In the genomic region with DNA sequence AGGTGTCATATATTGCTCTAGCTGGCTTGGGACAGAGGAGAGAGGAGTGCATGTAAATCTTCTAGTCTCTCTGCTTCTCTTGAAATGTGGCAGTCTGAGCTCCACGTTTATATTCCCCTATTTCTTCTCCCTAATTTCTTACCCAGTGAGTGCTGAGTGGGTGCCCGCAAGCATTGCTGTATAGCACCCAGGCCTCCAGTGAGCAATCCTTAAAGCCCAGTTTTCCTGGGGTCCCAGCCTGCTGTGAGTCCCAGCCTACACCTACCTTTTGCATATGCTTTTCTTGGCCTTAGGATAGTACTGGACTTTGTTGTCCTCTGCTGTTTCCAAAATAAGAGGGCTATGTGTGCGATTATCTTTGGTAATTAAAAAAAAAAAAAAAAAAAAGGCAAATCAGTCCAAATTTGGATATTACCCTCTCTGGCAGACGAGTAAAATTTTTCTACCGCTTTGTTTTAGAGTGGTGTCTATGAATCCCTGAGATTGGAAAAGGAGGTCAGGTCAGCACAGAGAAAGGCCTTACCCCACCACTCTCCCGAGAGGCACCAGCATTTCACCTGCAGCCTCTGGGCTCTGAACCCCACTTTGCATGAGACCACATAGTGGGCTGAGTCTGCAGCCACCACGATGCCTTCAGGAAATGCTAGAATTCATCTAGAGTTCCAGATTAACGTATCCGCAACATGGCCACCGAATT, we compare ENCODE assay signal across 8 cellular contexts. TPM values are rescaled to one million over a fixed set of nuclear protein-coding genes. Genes with fewer than 3 reads are reported as not detected.
DNase-seq lines count a peak whose midpoint lies in the region; FAIRE-seq and TF ChIP-seq lines count a peak whose summit lies in the region.

No MANE protein-coding gene starts in this region.

- no peaks in the 10 kb centered on the region for H3K9me1 ChIP-seq in endothelial cell of umbilical vein (replicated peaks; ENCODE audit: control insufficient read depth, extremely low read depth, insufficient read depth, low read length)

- TF ChIP-seq CTCF in GM12875 (IDR thresholded peaks at IDR 0.05; ENCODE audit: borderline replicate concordance, insufficient read depth, low read depth, low read length) = no peak
- no peak for TF ChIP-seq CTCF in HL-60 (IDR thresholded peaks at IDR 0.05; ENCODE audit: insufficient read depth, low read length)
- TF ChIP-seq CTCF in endothelial cell of umbilical vein (IDR thresholded peaks at IDR 0.05; ENCODE audit: extremely low read depth in 1 of 2, insufficient read depth in 1 of 2, low read depth in 1 of 2, low read length in 2 of 2) = no peak
- no peak for TF ChIP-seq CTCF in GM13976 (IDR thresholded peaks at IDR 0.05; ENCODE audit: borderline replicate concordance, control extremely low read depth, extremely low read depth, insufficient read depth, missing control alignments)
- TF ChIP-seq CTCF in D721Med (IDR thresholded peaks at IDR 0.05; ENCODE audit: insufficient read depth, missing control alignments) = no peak

- peak overlapping the region; percentile 36 for H2AK5ac ChIP-seq in neuronal stem cell (ENCODE audit: low read depth, low read length)

- no peak overlapping the region for H2BK15ac ChIP-seq in neuronal stem cell (ENCODE audit: low read length)

- WGBS in neuronal stem cell (ENCODE audit: extremely low coverage in 2 of 2, insufficient read length in 2 of 2, insufficient replicate concordance in 1 of 2), 2 donors = no CpG with 5 or more reads among the region's 10 CpGs

- H4K8ac ChIP-seq in neuronal stem cell (ENCODE audit: low read depth, low read length) = no peak overlapping the region

- no peak overlapping the region for H3K4ac ChIP-seq in neuronal stem cell (ENCODE audit: low read length)

- DNase-seq in HL-60 (ENCODE audit: low read depth in 1 of 2, low spot score in 1 of 2) = no peak
- peak; percentile 21 for DNase-seq in endothelial cell of umbilical vein (ENCODE audit: low read depth, low spot score)
- DNase-seq in neuronal stem cell (ENCODE audit: low spot score) = no peak
- no peak for DNase-seq in GM13976 (ENCODE audit: low spot score)
- no peak for DNase-seq in A172 (ENCODE audit: low spot score)
- no peak for DNase-seq in activated CD4-positive, alpha-beta T cell treated with anti-CD3 and anti-CD28 coated beads for 1 hour
- no peak for DNase-seq in D721Med (ENCODE audit: insufficient read length, low spot score)

- POLR2A ChIA-PET in endothelial cell of umbilical vein (lab: Charles Lee) = no interaction called here

- intact Hi-C loops in endothelial cell of umbilical vein (cut with micrococcal nuclease) = loop anchor here (2.0 to 10.0 kb wide), 3 partner anchors 366 to 464 kb away; a partner anchor contains a TSS

- H3K9me3 ChIP-seq in endothelial cell of umbilical vein (replicated peaks; ENCODE audit: control insufficient read depth, insufficient read depth, low read length) (no peaks in the 10 kb centered on the region), neuronal stem cell (replicated peaks in 1 of 2; ENCODE audit: control insufficient read depth in 2 of 2, insufficient read depth in 1 of 2, low read depth in 1 of 2, low read length in 2 of 2) (no peaks in the 10 kb centered on the region)

- H3K27ac ChIP-seq in HL-60 (replicated peaks) (peak overlapping the region; percentile 95), endothelial cell of umbilical vein (ENCODE audit: insufficient read depth, low read depth, low read length) (peak overlapping the region; percentile 70), neuronal stem cell (replicated peaks; ENCODE audit: low read length) (peak overlapping the region; percentile 95)

- H4K20me1 ChIP-seq in endothelial cell of umbilical vein (replicated peaks; ENCODE audit: control insufficient read depth, extremely low read depth, insufficient read depth, low read length) = no peaks in the 10 kb centered on the region

- H3K79me2 ChIP-seq in endothelial cell of umbilical vein (ENCODE audit: control insufficient read depth, insufficient read depth, low read length) = peaks cover 61% of the 10 kb centered on the region

- H2AFZ ChIP-seq in endothelial cell of umbilical vein (ENCODE audit: low read depth, low read length) (peak overlapping the region; percentile 55), neuronal stem cell (ENCODE audit: low read length) (peak overlapping the region; percentile 84)

- H3K4me2 ChIP-seq in endothelial cell of umbilical vein (ENCODE audit: insufficient read depth, low read length) = peak overlapping the region; percentile 96
- H3K4me2 ChIP-seq in neuronal stem cell (ENCODE audit: insufficient read depth, low read length, poor library complexity, severe bottlenecking) = peak overlapping the region; percentile 64

- BruUV-seq in endothelial cell of umbilical vein (replicated peaks; lab: Mats Ljungman, UMichigan) = TSS peak; percentile 31

- H3K9ac ChIP-seq in endothelial cell of umbilical vein (replicated peaks; ENCODE audit: extremely low read depth, insufficient read depth, low read length) = peak overlapping the region; percentile 93
- H3K9ac ChIP-seq in neuronal stem cell (ENCODE audit: low read depth, low read length, poor library complexity) = peak overlapping the region; percentile 78

- H3K14ac ChIP-seq in neuronal stem cell (ENCODE audit: low read length) = no peak overlapping the region

- no peaks in the 10 kb centered on the region for H3K79me1 ChIP-seq in neuronal stem cell (ENCODE audit: low read depth, low read length)

- peak overlapping the region; percentile 50 for H3K4me3 ChIP-seq in GM12875 (ENCODE audit: low read depth, low read length)
- H3K4me3 ChIP-seq in HL-60 (replicated peaks; ENCODE audit: insufficient read depth, low read length) = peak overlapping the region; percentile 65
- H3K4me3 ChIP-seq in endothelial cell of umbilical vein (replicated peaks in 1 of 3; ENCODE audit: insufficient read depth in 1 of 3, low read depth in 1 of 3, low read length in 3 of 3) = peak overlapping the region; percentile 86 to 95 (median 87)
- H3K4me3 ChIP-seq in neuronal stem cell (ENCODE audit: low read length in 2 of 2) = peak overlapping the region; percentile 50 to 90

- FAIRE-seq in endothelial cell of umbilical vein (lab: Jason Lieb, UNC) (no peak), D721Med (lab: Jason Lieb, UNC) (no peak)

- no peaks in the 10 kb centered on the region for H3K36me3 ChIP-seq in endothelial cell of umbilical vein (ENCODE audit: control insufficient read depth in 2 of 2, extremely low read depth in 1 of 2, insufficient read depth in 2 of 2, low read length in 2 of 2)
- peaks cover 3 to 4% of the 10 kb centered on the region in 2 donors for H3K36me3 ChIP-seq in neuronal stem cell (replicated peaks in 1 of 2; ENCODE audit: control insufficient read depth in 2 of 2, insufficient read depth in 2 of 2, low read length in 2 of 2)

- H2BK5ac ChIP-seq in neuronal stem cell (ENCODE audit: low read length) = no peak overlapping the region

- TF ChIP-seq POLR2A in endothelial cell of umbilical vein (IDR thresholded peaks at IDR 0.05; ENCODE audit: low read depth, low read length) = no peak

- in situ Hi-C loops in GM13976 (cut with MboI; ENCODE audit: low sequenced_read_pairs, unreplicated experiment) = no loop called here

- no peak overlapping the region for H2BK12ac ChIP-seq in neuronal stem cell (ENCODE audit: low read length)

- H4K91ac ChIP-seq in neuronal stem cell (ENCODE audit: low read depth, low read length, poor library complexity) = no peak overlapping the region

- CTCF ChIA-PET in endothelial cell of umbilical vein (lab: Charles Lee) = interaction anchor here (1.6 kb wide), 1 partner anchor 10 kb away, joined by 3 read pairs; no protein-coding TSS in a partner anchor

- H3K4me1 ChIP-seq in endothelial cell of umbilical vein (ENCODE audit: control insufficient read depth, extremely low read depth, insufficient read depth, low read length) (peaks cover 27% of the 10 kb centered on the region), neuronal stem cell (ENCODE audit: control insufficient read depth in 2 of 2, insufficient read depth in 1 of 2, low read depth in 1 of 2, low read length in 2 of 2) (peaks cover 7 to 32% of the 10 kb centered on the region in 2 donors)

- H3K18ac ChIP-seq in neuronal stem cell (ENCODE audit: low read length) = no peak overlapping the region

- dilution Hi-C loops in endothelial cell of umbilical vein (cut with MboI; ENCODE audit: extremely low pct_ligation_motif_present, low sequenced_read_pairs) = no loop called here

- no peak overlapping the region for H3K23ac ChIP-seq in neuronal stem cell (ENCODE audit: low read depth, low read length, poor library complexity)

- H3K27me3 ChIP-seq in HL-60 (ENCODE audit: insufficient read depth, poor library complexity, severe bottlenecking) = no peaks in the 10 kb centered on the region
- H3K27me3 ChIP-seq in endothelial cell of umbilical vein (ENCODE audit: control insufficient read depth in 2 of 2, insufficient read depth in 2 of 2, low read length in 2 of 2) = no peaks in the 10 kb centered on the region
- no peaks in the 10 kb centered on the region for H3K27me3 ChIP-seq in neuronal stem cell (ENCODE audit: control insufficient read depth in 3 of 3, insufficient read depth in 3 of 3, low read depth in 1 of 3, low read length in 3 of 3)

- no peak overlapping the region for H2BK120ac ChIP-seq in neuronal stem cell (ENCODE audit: low read depth, low read length)

TF ChIP-seq in endothelial cell of umbilical vein, 7 proteins besides CTCF, POLR2A, EP300 and RAD21 (continues in another document):
- no peak for TF ChIP-seq FOS (IDR thresholded peaks at IDR 0.05; ENCODE audit: borderline replicate concordance, insufficient read depth, low read length)
- no peak for TF ChIP-seq JUN (IDR thresholded peaks at IDR 0.05; ENCODE audit: borderline replicate concordance, insufficient read depth, insufficient read length, low read depth)
- TF ChIP-seq EZH2 (IDR thresholded peaks at IDR 0.05; ENCODE audit: borderline replicate concordance, low read depth, low read length, severe bottlenecking) = no peak
- no peak for TF ChIP-seq GATA2 (IDR thresholded peaks at IDR 0.05; ENCODE audit: insufficient read depth, insufficient read length, low read depth, low read length)
- TF ChIP-seq, protein P1, sequence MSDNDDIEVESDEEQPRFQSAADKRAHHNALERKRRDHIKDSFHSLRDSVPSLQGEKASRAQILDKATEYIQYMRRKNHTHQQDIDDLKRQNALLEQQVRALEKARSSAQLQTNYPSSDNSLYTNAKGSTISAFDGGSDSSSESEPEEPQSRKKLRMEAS (IDR thresholded peaks at IDR 0.05; ENCODE audit: insufficient read depth, insufficient read length) = no peak

RNA-seq across cellular contexts. Expression of a gene that starts 1.1 kb away (rescaled TPM):
- 170 and 173 TPM in 2 replicates for total RNA-seq in endothelial cell of umbilical vein
- polyA plus RNA-seq in endothelial cell of umbilical vein = 131 and 137 TPM in 2 replicates
- 206 and 213 TPM in 2 replicates for polyA plus RNA-seq in endothelial cell of umbilical vein (2011; cell fraction: cytosol; rRNA removed)
- polyA plus RNA-seq in endothelial cell of umbilical vein (2011; cell fraction: nucleus; rRNA removed) = 66.7 and 71.0 TPM in 2 replicates
- 273 and 341 TPM in 2 replicates for polyA plus RNA-seq in endothelial cell of umbilical vein (2012)
- polyA minus RNA-seq in endothelial cell of umbilical vein = 142 and 147 TPM in 2 replicates
- polyA minus RNA-seq in endothelial cell of umbilical vein (2011; cell fraction: cytosol; rRNA and poly(A)+ RNA removed) = 60.4 TPM
- 43.4 and 69.1 TPM in 2 replicates for polyA minus RNA-seq in endothelial cell of umbilical vein (2011; cell fraction: nucleus; rRNA and poly(A)+ RNA removed)
- polyA plus RNA-seq in neuronal stem cell (2013, experiment 1 of 2) = 857 TPM
- polyA plus RNA-seq in neuronal stem cell (2013, experiment 2 of 2) = 842 TPM
- 8.1 and 11.4 TPM in 2 replicates for total RNA-seq in A172 (2014; rRNA removed; shearing (Covaris generic))

Comparison
In these comparisons a context has a peak if more than half of its experiments do, and no peak if none do; other contexts are left out.
1. RNA of a gene that starts 1.1 kb away (total RNA-seq): 170 to 173 TPM in endothelial cell of umbilical vein; 8.1 to 11.4 TPM in A172; every median in the first group is over 10 times any median in the second.
2. Peak in every context shown above with its lines, with median percentiles within 50 percentile points of each other: H3K4me3 ChIP-seq and H3K27ac ChIP-seq.